8 cellular contexts compared by ENCODE assay signal in the genomic region with DNA sequence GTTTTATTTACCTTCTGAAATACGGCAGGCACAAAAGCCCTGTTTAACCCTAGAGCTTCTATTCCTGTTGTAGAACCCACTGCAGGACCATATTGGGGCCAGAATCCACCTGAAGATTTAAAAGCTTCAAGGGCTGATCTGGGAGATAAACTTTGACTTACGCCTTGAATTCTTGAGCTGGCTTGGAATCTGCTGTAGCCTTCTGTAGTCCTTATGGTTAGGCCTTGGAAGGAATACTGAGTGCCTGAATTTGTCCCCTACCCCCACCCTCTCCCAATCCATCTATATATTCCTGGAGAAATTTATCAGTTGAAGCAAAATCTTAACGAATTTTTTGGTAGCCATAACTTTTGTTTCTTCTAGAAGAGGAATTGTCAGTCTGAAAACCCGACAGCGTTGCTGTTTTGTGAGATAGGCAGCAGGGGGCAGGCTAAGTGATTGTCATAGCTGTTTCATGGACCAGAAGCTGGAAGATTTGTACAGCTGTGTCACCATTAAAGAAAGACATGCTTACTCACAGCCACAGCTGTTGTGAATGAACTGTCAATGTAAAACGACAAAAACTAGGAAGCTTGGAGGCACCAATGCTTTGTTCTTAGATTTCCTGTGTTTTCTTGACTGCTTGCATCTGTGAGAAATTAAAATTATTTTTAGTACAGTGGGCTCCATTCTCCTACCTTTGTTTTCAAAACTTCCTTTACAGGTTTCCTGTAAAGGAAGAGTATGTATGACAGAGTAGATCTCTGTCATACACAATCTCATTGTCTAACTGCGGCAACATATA. TPM values are rescaled to one million over a fixed set of nuclear protein-coding genes. Genes with fewer than 3 reads are reported as not detected.
DNase-seq lines count a peak whose midpoint lies in the region; ATAC-seq and TF ChIP-seq lines count a peak whose summit lies in the region.

No MANE protein-coding gene starts in this region.

- TF ChIP-seq CTCF in HL-60 (IDR thresholded peaks at IDR 0.05; ENCODE audit: insufficient read depth, low read length) = peak; percentile 63
- peak; percentile 30 to 77 (median 68) for TF ChIP-seq CTCF in heart left ventricle (IDR thresholded peaks at IDR 0.05)

- WGBS in heart left ventricle, 4 donors = 44 to 50% (median 45%) methylated on average over 7 of the region's 7 CpGs

- no peaks in the 10 kb centered on the region for H3K9me3 ChIP-seq in heart left ventricle

- no peak overlapping the region for H3K4me3 ChIP-seq in HL-60 (replicated peaks; ENCODE audit: insufficient read depth, low read length)
- H3K4me3 ChIP-seq in heart left ventricle = no peak overlapping the region

- H3K36me3 ChIP-seq in heart left ventricle = peaks cover 0 to 100% (median 89%) of the 10 kb centered on the region in 9 donors

- H3K27ac ChIP-seq in HL-60 (replicated peaks) (no peak overlapping the region), heart left ventricle (peak overlapping the region in 10 of 12 donors; percentile 14 to 71 (median 54))

- ATAC-seq in GM21423 (IDR thresholded peaks at IDR 0.05; ENCODE audit: unreplicated experiment) = peak; percentile 91
- peak; percentile 42 to 92 (median 84) for ATAC-seq in heart left ventricle

- H3K4me1 ChIP-seq in heart left ventricle = peaks cover 0 to 14% (median 2%) of the 10 kb centered on the region in 12 donors

- H3K27me3 ChIP-seq in HL-60 (ENCODE audit: insufficient read depth, poor library complexity, severe bottlenecking) (no peaks in the 10 kb centered on the region), heart left ventricle (no peaks in the 10 kb centered on the region)

- intact Hi-C loops in heart left ventricle (cut with DNase I) = loop anchor here in 8 of 10 donors (2.0 to 10.0 kb wide), 6 partner anchors 65 to 133 kb away; no protein-coding TSS in a partner anchor

- peak; percentile 54 for DNase-seq in G401 (ENCODE audit: low spot score)
- peak in 1 of 2 experiments; percentile 69 for DNase-seq in HL-60 (ENCODE audit: low read depth in 1 of 2, low spot score in 1 of 2)
- DNase-seq in RPMI7951 (ENCODE audit: low read depth) = peak; percentile 78
- DNase-seq in amniotic epithelial cell (ENCODE audit: low read depth) = peak; percentile 69
- DNase-seq in heart left ventricle = peak in 3 of 5 donors; percentile 37 to 43 (median 39)
- peak; percentile 21 for DNase-seq in retina
- DNase-seq in DMS79 treated with DMSO at 0.1 percent for 48 hours (lab: John Stamatoyannopoulos, UW) = no peak

- in situ Hi-C loops in G401 (cut with HindIII; ENCODE audit: low sequenced_read_pairs) = no loop called here

- TF ChIP-seq POLR2A in heart left ventricle (IDR thresholded peaks at IDR 0.05) = no peak

RNA-seq across cellular contexts. Expression of a gene that starts 12.8 kb away (rescaled TPM):
- not detected in 2 replicates for total RNA-seq in G401 (2014; rRNA removed; shearing (Covaris generic))
- 13.6 and 21.6 TPM in 2 replicates for total RNA-seq in RPMI7951 (2014; rRNA removed; shearing (Covaris generic))
- total RNA-seq in heart left ventricle = 10 to 100 TPM in 2 of 9 donors, 1 to 10 TPM in 7; 2.3 to 21.8 (median 3.5) TPM
- polyA plus RNA-seq in heart left ventricle = 1 to 10 TPM; 3.3 to 5.6 TPM

RNA-seq across cellular contexts. Expression of a gene that starts 15.3 kb away (rescaled TPM):
- total RNA-seq in G401 (2014; rRNA removed; shearing (Covaris generic)) = 62.5 and 66.7 TPM in 2 replicates
- 46.9 and 50.6 TPM in 2 replicates for total RNA-seq in RPMI7951 (2014; rRNA removed; shearing (Covaris generic))
- total RNA-seq in heart left ventricle = 10 to 100 TPM; 49.0 to 77.7 (median 50.9) TPM
- 10 to 100 TPM; 15.7 to 45.4 TPM for polyA plus RNA-seq in heart left ventricle
